In the genomic region with DNA sequence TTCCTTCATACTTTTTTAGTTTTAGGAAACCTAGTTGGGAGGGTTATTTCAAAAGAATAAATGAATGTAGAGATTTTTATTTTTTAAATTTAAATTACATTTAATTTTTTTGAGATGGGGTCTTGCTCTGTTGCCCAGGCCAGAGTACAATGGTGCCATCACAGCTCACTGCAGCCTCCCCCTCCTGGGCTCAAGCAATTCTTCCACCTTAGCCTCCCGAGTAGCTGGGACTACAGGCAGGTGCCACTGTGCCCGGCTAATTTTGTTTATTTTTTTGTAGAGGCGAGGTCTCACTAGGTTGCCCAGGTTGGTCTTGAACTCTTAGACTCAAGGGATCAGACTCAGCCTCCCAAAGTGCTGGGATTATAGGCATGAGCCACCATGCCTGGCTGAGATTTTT, we compare ENCODE assay signal across 33 cellular contexts.
"Had no signal": no experiment of that assay in that cellular context is flagged by ENCODE, and none has a peak within 500 bp of the region (broad histone marks: within the 10 kb centered on the region; RNA-seq: fewer than 3 reads in every experiment).

No MANE protein-coding gene starts in this region.

- H3K4me1 ChIP-seq: foreskin keratinocyte had no signal

- H3K4me1 Mint-ChIP-seq: activated CD4-positive, alpha-beta T cell treated with anti-CD3 and anti-CD28 coated beads, Interleukin-2, amount 10 ng/mL, durations not matched to agents 24 days and 14 days; activated naive CD4-positive, alpha-beta T cell treated with anti-CD3 and anti-CD28 coated beads, Interleukin-2, amount 10 ng/mL, durations not matched to agents 7 days and 5 days; immature natural killer cell had no signal

- H3K36me3 Mint-ChIP-seq: activated CD4-positive, alpha-beta memory T cell treated with anti-CD3 and anti-CD28 coated beads for 36 hours; activated naive CD4-positive, alpha-beta T cell treated with anti-CD3 and anti-CD28 coated beads, Interleukin-2, amount 10 ng/mL, durations not matched to agents 7 days and 5 days; activated naive CD8-positive, alpha-beta T cell treated with anti-CD3 and anti-CD28 coated beads, Interleukin-2, amount 10 ng/mL, durations not matched to agents 7 days and 5 days had no signal

- H3K27ac Mint-ChIP-seq: activated CD4-positive, alpha-beta memory T cell treated with anti-CD3 and anti-CD28 coated beads for 36 hours; activated CD4-positive, alpha-beta T cell treated with anti-CD3 and anti-CD28 coated beads, Interleukin-2, amount 10 ng/mL, durations not matched to agents 24 days and 14 days; activated naive CD4-positive, alpha-beta T cell treated with anti-CD3 and anti-CD28 coated beads, Interleukin-2, amount 10 ng/mL, durations not matched to agents 7 days and 5 days; activated naive CD8-positive, alpha-beta T cell treated with anti-CD3 and anti-CD28 coated beads, Interleukin-2, amount 10 ng/mL, durations not matched to agents 7 days and 5 days; activated T-helper 1 cell treated with anti-CD3 and anti-CD28 coated beads, Interleukin-12 subunit alpha, Interleukin-12 subunit beta, Interleukin-2, Interleukin-4 antibody, amounts not matched to agents 30 ng/mL and 10 ng/mL and 1 ng/mL, durations not matched to agents 14 hours and 24 hours and 36 hours; endodermal cell; immature natural killer cell; naive thymus-derived CD8-positive, alpha-beta T cell; progenitor cell of endocrine pancreas; T-helper 1 cell treated with Interleukin-12 subunit alpha and Interleukin-12 subunit beta and Interleukin-4 antibody, amounts not matched to agents 30 μg/mL and 1 μg/mL, for 36 hours had no signal

- H3K27me3 ChIP-seq: esophagus muscularis mucosa, foreskin keratinocyte, heart left ventricle, ovary, upper lobe of left lung had no signal

- H3K9me3 Mint-ChIP-seq: activated CD4-positive, alpha-beta memory T cell treated with anti-CD3 and anti-CD28 coated beads for 36 hours; activated CD4-positive, alpha-beta T cell treated with anti-CD3 and anti-CD28 coated beads, Interleukin-2, amount 10 ng/mL, durations not matched to agents 24 days and 14 days; activated naive CD4-positive, alpha-beta T cell treated with anti-CD3 and anti-CD28 coated beads, Interleukin-2, amount 10 ng/mL, durations not matched to agents 7 days and 5 days; activated naive CD8-positive, alpha-beta T cell treated with anti-CD3 and anti-CD28 coated beads, Interleukin-2, amount 10 ng/mL, durations not matched to agents 7 days and 5 days; activated T-helper 1 cell treated with anti-CD3 and anti-CD28 coated beads, Interleukin-12 subunit alpha, Interleukin-12 subunit beta, Interleukin-2, Interleukin-4 antibody, amounts not matched to agents 30 ng/mL and 10 ng/mL and 1 ng/mL, durations not matched to agents 14 hours and 24 hours and 36 hours; endodermal cell; immature natural killer cell; naive thymus-derived CD8-positive, alpha-beta T cell; T-helper 1 cell treated with Interleukin-12 subunit alpha and Interleukin-12 subunit beta and Interleukin-4 antibody, amounts not matched to agents 30 μg/mL and 1 μg/mL, for 36 hours had no signal

- H3K4me3 Mint-ChIP-seq: activated CD4-positive, alpha-beta memory T cell treated with anti-CD3 and anti-CD28 coated beads for 36 hours; activated CD4-positive, alpha-beta T cell treated with anti-CD3 and anti-CD28 coated beads, Interleukin-2, amount 10 ng/mL, durations not matched to agents 24 days and 14 days; activated naive CD4-positive, alpha-beta T cell treated with anti-CD3 and anti-CD28 coated beads, Interleukin-2, amount 10 ng/mL, durations not matched to agents 7 days and 5 days; activated naive CD8-positive, alpha-beta T cell treated with anti-CD3 and anti-CD28 coated beads, Interleukin-2, amount 10 ng/mL, durations not matched to agents 7 days and 5 days; activated T-helper 1 cell treated with anti-CD3 and anti-CD28 coated beads, Interleukin-12 subunit alpha, Interleukin-12 subunit beta, Interleukin-2, Interleukin-4 antibody, amounts not matched to agents 30 ng/mL and 10 ng/mL and 1 ng/mL, durations not matched to agents 14 hours and 24 hours and 36 hours; endodermal cell; immature natural killer cell; naive thymus-derived CD8-positive, alpha-beta T cell; T-helper 1 cell treated with Interleukin-12 subunit alpha and Interleukin-12 subunit beta and Interleukin-4 antibody, amounts not matched to agents 30 μg/mL and 1 μg/mL, for 36 hours had no signal

- H3K36me3 ChIP-seq: esophagus muscularis mucosa, heart left ventricle, neutrophil, ovary, upper lobe of left lung had no signal

- DNase-seq: activated CD4-positive, alpha-beta memory T cell treated with anti-CD3 and anti-CD28 coated beads for 36 hours; activated CD4-positive, alpha-beta T cell treated with anti-CD3 and anti-CD28 coated beads, Interleukin-2, amount 10 ng/mL, durations not matched to agents 24 days and 14 days; activated CD8-positive, alpha-beta memory T cell treated with anti-CD3 and anti-CD28 coated beads, Interleukin-2, amount 50 U/mL, for 4 hours; activated gamma-delta T cell; activated naive CD4-positive, alpha-beta T cell treated with anti-CD3 and anti-CD28 coated beads, Interleukin-2, amount 10 ng/mL, durations not matched to agents 7 days and 5 days; activated naive CD8-positive, alpha-beta T cell treated with anti-CD3 and anti-CD28 coated beads, Interleukin-2, amount 10 ng/mL, durations not matched to agents 7 days and 5 days; activated T-cell treated with anti-CD3 and anti-CD28 coated beads, Interleukin-2, amount 50 U/mL, for 1 hour; cerebellar nuclear complex; endodermal cell; foreskin keratinocyte; heart left ventricle; hypothalamus; immature natural killer cell; kidney; naive thymus-derived CD8-positive, alpha-beta T cell; retina; SK-N-SH; stimulated activated CD4-positive, alpha-beta T cell treated with anti-CD3 and anti-CD28 coated beads, Interleukin-1b, Interleukin-23, amount 100 ng/mL, for 48 hours; stimulated activated naive CD4-positive, alpha-beta T cell; SW 1271; T-helper 9 cell; upper lobe of left lung had no signal

- H3K27ac ChIP-seq: foreskin keratinocyte, neutrophil, ovary, VCaP had no signal

- H3K9me3 ChIP-seq: esophagus muscularis mucosa, heart left ventricle, neutrophil, ovary, SK-N-SH, upper lobe of left lung had no signal

- H3K27me3 Mint-ChIP-seq: progenitor cell of endocrine pancreas had no signal

- H3K4me3 ChIP-seq: coronary artery, esophagus muscularis mucosa, heart left ventricle, ovary, smooth muscle cell, upper lobe of left lung had no signal

- ATAC-seq: activated CD4-positive, CD25-positive, alpha-beta regulatory T cell treated with anti-CD3 and anti-CD28 coated beads, Interleukin-2, amount 50 U/mL, for 24 hours; foreskin keratinocyte; heart left ventricle; left colon; naive thymus-derived CD8-positive, alpha-beta T cell had no signal
